In the genomic region with DNA sequence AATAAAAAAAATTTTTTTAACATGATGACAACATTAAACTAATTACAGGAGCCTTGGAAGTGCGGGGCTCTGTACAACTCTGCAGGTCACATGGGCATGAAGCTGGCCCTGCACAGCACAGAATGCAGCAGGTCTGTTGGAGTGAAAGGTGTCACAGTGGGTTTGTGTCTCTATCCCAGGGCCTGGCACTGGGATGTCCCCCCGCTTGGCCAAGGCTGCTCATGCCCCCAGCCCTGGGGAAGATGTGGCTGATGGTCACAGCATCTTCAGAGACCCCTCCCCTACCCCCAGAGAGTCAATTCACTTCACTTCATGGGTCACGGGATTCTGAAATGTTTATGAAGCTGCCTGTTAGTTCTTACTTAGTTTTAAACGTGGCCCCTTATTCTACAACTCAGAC, we compare ENCODE assay signal across 26 cellular contexts.
"Had no signal": no experiment of that assay in that cellular context is flagged by ENCODE, and none has a peak within 500 bp of the region (broad histone marks: within the 10 kb centered on the region; RNA-seq: fewer than 3 reads in every experiment).

No MANE protein-coding gene starts in this region.

- H3K4me3 ChIP-seq: colonic mucosa, coronary artery, dorsolateral prefrontal cortex, esophagus muscularis mucosa, esophagus squamous epithelium, gastrocnemius medialis, gastroesophageal sphincter, heart left ventricle, heart right ventricle, hepatocyte had no signal

- H3K4me3 Mint-ChIP-seq: dendritic cell treated with granulocyte-macrophage colony-stimulating factor and Interleukin-4, amounts not matched to agents 40 ng/mL and 50 ng/mL, for 4 days; effector memory CD8-positive, alpha-beta T cell; endodermal cell had no signal

- H3K27me3 ChIP-seq: colonic mucosa, dorsolateral prefrontal cortex, esophagus muscularis mucosa, esophagus squamous epithelium, foreskin keratinocyte, gastrocnemius medialis, gastroesophageal sphincter, heart left ventricle, heart right ventricle, hepatocyte had no signal

- H3K27me3 Mint-ChIP-seq: effector memory CD8-positive, alpha-beta T cell had no signal

- H3K36me3 ChIP-seq: colonic mucosa, esophagus muscularis mucosa, esophagus squamous epithelium, gastrocnemius medialis, gastroesophageal sphincter, heart left ventricle, heart right ventricle had no signal

- H3K9me3 ChIP-seq: colonic mucosa, esophagus muscularis mucosa, esophagus squamous epithelium, gastrocnemius medialis, gastroesophageal sphincter, heart left ventricle had no signal

- H3K27ac ChIP-seq: colonic mucosa, coronary artery, epithelial cell of prostate, esophagus muscularis mucosa, esophagus squamous epithelium, foreskin keratinocyte, gastroesophageal sphincter, heart left ventricle, heart right ventricle, hepatocyte had no signal

- H3K27ac Mint-ChIP-seq: dendritic cell treated with granulocyte-macrophage colony-stimulating factor and Interleukin-4, amounts not matched to agents 40 ng/mL and 50 ng/mL, for 4 days; endodermal cell had no signal

- ATAC-seq: effector memory CD8-positive, alpha-beta T cell; esophagus mucosa; foreskin keratinocyte; gastroesophageal sphincter; heart left ventricle; heart right ventricle had no signal

- DNase-seq: colonic mucosa; cortex of kidney; dermis blood vessel endothelial cell; dorsolateral prefrontal cortex; effector CD4-positive, alpha-beta T cell; effector CD8-positive, alpha-beta T cell; effector memory CD4-positive, alpha-beta T cell; effector memory CD8-positive, alpha-beta T cell; endodermal cell; erythroblast; esophagus squamous epithelium; foreskin fibroblast; foreskin keratinocyte; foreskin melanocyte; gastrocnemius medialis; glutamatergic neuron; head of caudate nucleus; heart left ventricle; heart right ventricle had no signal
